ENCODE assay signal across 23 cellular contexts in the genomic region with DNA sequence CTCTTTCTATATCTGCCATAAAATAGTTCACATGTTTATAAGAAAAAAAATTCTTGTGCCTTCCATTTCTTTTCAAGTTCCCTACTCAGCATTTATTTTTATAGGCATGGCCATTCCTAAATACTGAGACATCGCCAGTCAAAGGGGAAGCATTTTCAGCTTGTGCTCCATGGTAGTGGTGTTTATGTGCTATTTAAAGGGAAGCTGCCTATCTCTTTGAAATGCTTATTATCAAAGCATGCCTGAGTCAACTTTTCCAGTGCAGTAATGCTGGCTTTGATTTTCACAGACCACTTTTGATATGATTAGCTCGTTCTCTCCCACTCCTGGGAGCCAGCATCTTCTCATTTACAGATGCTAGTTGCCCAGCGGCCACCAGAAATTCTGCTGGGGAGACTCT.
DNase-seq lines count a peak whose midpoint lies in the region; ATAC-seq and TF ChIP-seq lines count a peak whose summit lies in the region.
"Had no signal": no experiment of that assay in that cellular context is flagged by ENCODE, and none has a peak within 500 bp of the region (broad histone marks: within the 10 kb centered on the region; RNA-seq: fewer than 3 reads in every experiment).

No MANE protein-coding gene starts in this region.

- TF ChIP-seq EP300 in esophagus muscularis mucosa (IDR thresholded peaks at IDR 0.05), result no peak

- H4K20me1 ChIP-seq in Loucy (ENCODE audit: insufficient read depth, low read length, poor library complexity, severe bottlenecking) (no peaks in the 10 kb centered on the region), osteoblast (ENCODE audit: insufficient read depth, low read length) (no peaks in the 10 kb centered on the region), neural progenitor cell (ENCODE audit: low read depth) (no peaks in the 10 kb centered on the region)

- H3K36me3 Mint-ChIP-seq in neural progenitor cell, result no peaks in the 10 kb centered on the region
- H3K36me3 Mint-ChIP-seq: activated naive CD4-positive, alpha-beta T cell treated with anti-CD3 and anti-CD28 coated beads, Interleukin-2, amount 50 U/mL, for 24 hours had no signal

- TF ChIP-seq CTCF in AG09309 (IDR thresholded peaks at IDR 0.05; ENCODE audit: control insufficient read depth, insufficient read depth, low read depth, low read length, missing control alignments) (no peak), Loucy (conservative IDR thresholded peaks at IDR 0.05; ENCODE audit: low read length) (no peak), esophagus muscularis mucosa (IDR thresholded peaks at IDR 0.05) (no peak), osteoblast (IDR thresholded peaks at IDR 0.05; ENCODE audit: extremely low read depth, low read depth, low read length) (no peak), neural progenitor cell (IDR thresholded peaks at IDR 0.05) (no peak), tibial artery (IDR thresholded peaks at IDR 0.05) (no peak)

- no peaks in the 10 kb centered on the region for H3K4me1 Mint-ChIP-seq in neural progenitor cell
- H3K4me1 Mint-ChIP-seq: activated naive CD4-positive, alpha-beta T cell treated with anti-CD3 and anti-CD28 coated beads, Interleukin-2, amount 50 U/mL, for 24 hours; activated T-helper 17 cell treated with anti-CD3 and anti-CD28 coated beads, Interleukin-2, amount 50 U/mL, for 72 hours; central memory CD8-positive, alpha-beta T cell had no signal

- H3K27me3 ChIP-seq in Loucy (ENCODE audit: insufficient read depth, low read length, poor library complexity, severe bottlenecking) (no peaks in the 10 kb centered on the region), esophagus muscularis mucosa (no peaks in the 10 kb centered on the region), osteoblast (ENCODE audit: insufficient read depth, low read length) (no peaks in the 10 kb centered on the region), neural progenitor cell (no peaks in the 10 kb centered on the region), tibial artery (no peaks in the 10 kb centered on the region)
- H3K27me3 ChIP-seq: left lung, suprapubic skin, uterus had no signal

- H3K27me3 Mint-ChIP-seq in neural progenitor cell (ENCODE audit: insufficient read depth, low read depth), result peaks cover 2% of the 10 kb centered on the region
- H3K27me3 Mint-ChIP-seq: activated naive CD4-positive, alpha-beta T cell treated with anti-CD3 and anti-CD28 coated beads, Interleukin-2, amount 50 U/mL, for 24 hours; activated T-helper 17 cell treated with anti-CD3 and anti-CD28 coated beads, Interleukin-2, amount 50 U/mL, for 72 hours; central memory CD8-positive, alpha-beta T cell; progenitor cell of endocrine pancreas had no signal

- H3F3A ChIP-seq in Loucy (ENCODE audit: low read depth) (no peaks in the 10 kb centered on the region), neural progenitor cell (ENCODE audit: low read depth) (no peaks in the 10 kb centered on the region)

- H3K9ac ChIP-seq in Loucy (ENCODE audit: low read depth, low read length, poor library complexity, severe bottlenecking), result no peak overlapping the region
- no peak overlapping the region for H3K9ac ChIP-seq in neural progenitor cell

- TF ChIP-seq POLR2A in esophagus muscularis mucosa (IDR thresholded peaks at IDR 0.05; ENCODE audit: low read depth), result no peak

- intact Hi-C loops in esophagus muscularis mucosa (cut with DNase I) (no loop called here), tibial artery (cut with DNase I; ENCODE audit: low total_unique reads) (no loop called here)

- DNase-seq in AG09309 (ENCODE audit: low read depth) (peak; percentile 61), esophagus muscularis mucosa (ENCODE audit: extremely low spot score) (peak; percentile 26), osteoblast (ENCODE audit: insufficient read length, low spot score, missing footprints) (peak; percentile 74), neural progenitor cell (ENCODE audit: low spot score) (no peak), tibial artery (no peak)
- DNase-seq: anterior cingulate cortex; left lung; NCI-H1105 treated with DMSO at 0.1 percent for 48 hours; NCI-H2029 treated with DMSO at 0.1 percent for 48 hours; NCI-H2227 treated with DMSO at 0.1 percent for 48 hours; NCI-H748 treated with DMSO at 0.1 percent for 48 hours; stimulated activated CD4-positive, alpha-beta T cell treated with anti-CD3 and anti-CD28 coated beads, Interleukin-1b, Interleukin-23, amount 100 ng/mL, for 48 hours; uterus had no signal

- H2AFZ ChIP-seq in Loucy (ENCODE audit: low read length), result 0 out of 2 replicates have a peak overlapping the region, but pooled peaks have one; percentile 21
- H2AFZ ChIP-seq in osteoblast (ENCODE audit: low read length), result no peak overlapping the region
- no peak overlapping the region for H2AFZ ChIP-seq in neural progenitor cell (replicated peaks)

- no peaks in the 10 kb centered on the region for H3K79me2 ChIP-seq in Loucy (ENCODE audit: insufficient read depth, low read length)
- H3K79me2 ChIP-seq in osteoblast (ENCODE audit: insufficient read depth, low read length), result no peaks in the 10 kb centered on the region
- no peaks in the 10 kb centered on the region for H3K79me2 ChIP-seq in neural progenitor cell (ENCODE audit: low read depth)

- H3K27ac ChIP-seq in esophagus muscularis mucosa (replicated peaks in 1 of 4) (no peak overlapping the region), osteoblast (ENCODE audit: low read depth, low read length) (no peak overlapping the region), neural progenitor cell (no peak overlapping the region), tibial artery (no peak overlapping the region)
- H3K27ac ChIP-seq: left lung, RWPE1, suprapubic skin, uterus had no signal

- H3K9me3 ChIP-seq in Loucy (ENCODE audit: insufficient read depth, low read depth, low read length), result no peaks in the 10 kb centered on the region
- H3K9me3 ChIP-seq in esophagus muscularis mucosa, result no peaks in the 10 kb centered on the region
- H3K9me3 ChIP-seq in osteoblast (ENCODE audit: low read depth, low read length), result no peaks in the 10 kb centered on the region
- H3K9me3 ChIP-seq in neural progenitor cell (ENCODE audit: low read depth), result no peaks in the 10 kb centered on the region
- H3K9me3 ChIP-seq in tibial artery, result no peaks in the 10 kb centered on the region
- H3K9me3 ChIP-seq: left lung, suprapubic skin, uterus had no signal

- H3K9me2 ChIP-seq in Loucy (replicated peaks; ENCODE audit: low read depth, low read length), result no peaks in the 10 kb centered on the region

- H3K4me2 ChIP-seq in Loucy (ENCODE audit: low read depth, low read length, poor library complexity, severe bottlenecking), result no peak overlapping the region
- no peak overlapping the region for H3K4me2 ChIP-seq in osteoblast (ENCODE audit: insufficient read depth, low read length)
- H3K4me2 ChIP-seq in neural progenitor cell, result no peak overlapping the region

- no peak overlapping the region for H3K4me3 ChIP-seq in AG09309 (ENCODE audit: control insufficient read depth, low read depth, low read length)
- no peak overlapping the region for H3K4me3 ChIP-seq in Loucy (ENCODE audit: low read length, poor library complexity, severe bottlenecking)
- no peak overlapping the region for H3K4me3 ChIP-seq in esophagus muscularis mucosa
- H3K4me3 ChIP-seq in osteoblast (ENCODE audit: insufficient read depth, low read length), result no peak overlapping the region
- no peak overlapping the region for H3K4me3 ChIP-seq in neural progenitor cell
- H3K4me3 ChIP-seq in tibial artery, result no peak overlapping the region
- H3K4me3 ChIP-seq: left lung, suprapubic skin, uterus had no signal

- no peaks in the 10 kb centered on the region for H3K9me3 Mint-ChIP-seq in neural progenitor cell
- H3K9me3 Mint-ChIP-seq: activated T-helper 17 cell treated with anti-CD3 and anti-CD28 coated beads, Interleukin-2, amount 50 U/mL, for 72 hours; central memory CD8-positive, alpha-beta T cell; T-helper 2 cell treated with Interferon-gamma antibody and Interleukin-4, amounts not matched to agents 5 μg/mL and 100 μg/mL, for 36 hours had no signal

- no peak overlapping the region for H3K4me3 Mint-ChIP-seq in neural progenitor cell
- H3K4me3 Mint-ChIP-seq: activated naive CD4-positive, alpha-beta T cell treated with anti-CD3 and anti-CD28 coated beads, Interleukin-2, amount 50 U/mL, for 24 hours; activated T-helper 17 cell treated with anti-CD3 and anti-CD28 coated beads, Interleukin-2, amount 50 U/mL, for 72 hours; central memory CD8-positive, alpha-beta T cell; T-helper 2 cell treated with Interferon-gamma antibody and Interleukin-4, amounts not matched to agents 5 μg/mL and 100 μg/mL, for 36 hours had no signal

- H3K36me3 ChIP-seq in Loucy (ENCODE audit: insufficient read depth, low read length) (no peaks in the 10 kb centered on the region), esophagus muscularis mucosa (no peaks in the 10 kb centered on the region), osteoblast (ENCODE audit: insufficient read depth, low read length) (no peaks in the 10 kb centered on the region), neural progenitor cell (no peaks in the 10 kb centered on the region), tibial artery (no peaks in the 10 kb centered on the region)
- H3K36me3 ChIP-seq: left lung, suprapubic skin, uterus had no signal

- H3K4me1 ChIP-seq in Loucy (ENCODE audit: insufficient read depth, low read length, poor library complexity, severe bottlenecking), result no peaks in the 10 kb centered on the region
- peaks cover 0 to 5% (median 0%) of the 10 kb centered on the region in 4 donors for H3K4me1 ChIP-seq in esophagus muscularis mucosa
- no peaks in the 10 kb centered on the region for H3K4me1 ChIP-seq in osteoblast (ENCODE audit: insufficient read depth, low read length)
- no peaks in the 10 kb centered on the region for H3K4me1 ChIP-seq in neural progenitor cell
- peaks cover 0 to 8% (median 0%) of the 10 kb centered on the region in 4 donors for H3K4me1 ChIP-seq in tibial artery
- H3K4me1 ChIP-seq: left lung, suprapubic skin, uterus had no signal

- H3K27ac Mint-ChIP-seq in neural progenitor cell, result no peak overlapping the region
- H3K27ac Mint-ChIP-seq: activated naive CD4-positive, alpha-beta T cell treated with anti-CD3 and anti-CD28 coated beads, Interleukin-2, amount 50 U/mL, for 24 hours; activated T-helper 17 cell treated with anti-CD3 and anti-CD28 coated beads, Interleukin-2, amount 50 U/mL, for 72 hours; progenitor cell of endocrine pancreas; T-helper 2 cell treated with Interferon-gamma antibody and Interleukin-4, amounts not matched to agents 5 μg/mL and 100 μg/mL, for 36 hours had no signal

- 79% methylated on average over 3 of the region's 3 CpGs for WGBS in esophagus muscularis mucosa

- no peak for ATAC-seq in HG03139 (IDR thresholded peaks at IDR 0.05; ENCODE audit: unreplicated experiment)
- ATAC-seq: activated T-helper 17 cell treated with anti-CD3 and anti-CD28 coated beads, Interleukin-2, amount 50 U/mL, for 72 hours; HCT116; left lung had no signal

Comparison
In these comparisons a context has a peak if more than half of its experiments do, and no peak if none do; other contexts are left out.
1. DNase-seq: peak in AG09309 (single experiment), esophagus muscularis mucosa (single experiment) and osteoblast (single experiment); none in neural progenitor cell (single experiment) and tibial artery (0 of 2).